ENCODE assay signal across 1 cellular context in the genomic region with DNA sequence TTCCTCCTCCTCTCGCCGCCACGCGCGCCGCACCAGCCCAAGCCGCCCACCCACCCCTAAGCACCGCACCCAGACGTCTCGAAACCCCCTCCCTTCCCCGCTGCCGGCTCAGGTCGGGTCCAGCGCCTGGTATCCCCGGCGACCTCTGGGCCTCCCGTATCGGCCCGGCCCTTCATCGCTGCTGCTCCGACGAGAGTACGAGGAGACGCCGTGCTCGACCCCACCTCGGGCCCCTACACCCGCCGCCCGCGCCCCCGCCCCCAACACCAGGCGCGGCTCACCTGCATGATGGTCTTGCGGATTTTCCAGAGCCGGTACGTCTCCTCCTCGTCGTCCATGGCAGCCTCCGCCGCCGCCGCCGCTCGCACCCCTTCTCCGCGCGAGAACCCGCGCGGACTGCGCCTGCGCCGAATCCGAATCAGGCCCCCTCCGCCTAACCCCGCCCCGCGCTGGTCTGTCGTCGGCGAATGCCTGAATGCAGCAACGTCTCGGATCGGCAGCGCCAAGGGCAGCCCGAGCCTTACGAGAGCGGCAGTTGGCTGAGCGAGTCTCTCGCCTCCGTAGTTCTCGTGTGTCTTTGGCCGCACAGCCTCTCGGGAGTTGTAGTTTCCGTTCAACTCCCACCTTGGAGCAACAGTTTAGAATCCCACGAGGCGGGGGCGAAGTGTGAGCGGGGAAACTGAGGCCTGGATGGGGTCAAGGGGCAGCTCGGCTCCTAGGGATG.
TF ChIP-seq lines count a peak whose summit lies in the region.

POLR2E (minus strand) TSS at position 398 of the 724 bp plus-strand sequence; CDS start at position 338, 60 bp downstream.

TF ChIP-seq in WTC11, 78 proteins besides CTCF, POLR2A, EP300 and RAD21 (continued from another document):
- TF ChIP-seq, protein P1, sequence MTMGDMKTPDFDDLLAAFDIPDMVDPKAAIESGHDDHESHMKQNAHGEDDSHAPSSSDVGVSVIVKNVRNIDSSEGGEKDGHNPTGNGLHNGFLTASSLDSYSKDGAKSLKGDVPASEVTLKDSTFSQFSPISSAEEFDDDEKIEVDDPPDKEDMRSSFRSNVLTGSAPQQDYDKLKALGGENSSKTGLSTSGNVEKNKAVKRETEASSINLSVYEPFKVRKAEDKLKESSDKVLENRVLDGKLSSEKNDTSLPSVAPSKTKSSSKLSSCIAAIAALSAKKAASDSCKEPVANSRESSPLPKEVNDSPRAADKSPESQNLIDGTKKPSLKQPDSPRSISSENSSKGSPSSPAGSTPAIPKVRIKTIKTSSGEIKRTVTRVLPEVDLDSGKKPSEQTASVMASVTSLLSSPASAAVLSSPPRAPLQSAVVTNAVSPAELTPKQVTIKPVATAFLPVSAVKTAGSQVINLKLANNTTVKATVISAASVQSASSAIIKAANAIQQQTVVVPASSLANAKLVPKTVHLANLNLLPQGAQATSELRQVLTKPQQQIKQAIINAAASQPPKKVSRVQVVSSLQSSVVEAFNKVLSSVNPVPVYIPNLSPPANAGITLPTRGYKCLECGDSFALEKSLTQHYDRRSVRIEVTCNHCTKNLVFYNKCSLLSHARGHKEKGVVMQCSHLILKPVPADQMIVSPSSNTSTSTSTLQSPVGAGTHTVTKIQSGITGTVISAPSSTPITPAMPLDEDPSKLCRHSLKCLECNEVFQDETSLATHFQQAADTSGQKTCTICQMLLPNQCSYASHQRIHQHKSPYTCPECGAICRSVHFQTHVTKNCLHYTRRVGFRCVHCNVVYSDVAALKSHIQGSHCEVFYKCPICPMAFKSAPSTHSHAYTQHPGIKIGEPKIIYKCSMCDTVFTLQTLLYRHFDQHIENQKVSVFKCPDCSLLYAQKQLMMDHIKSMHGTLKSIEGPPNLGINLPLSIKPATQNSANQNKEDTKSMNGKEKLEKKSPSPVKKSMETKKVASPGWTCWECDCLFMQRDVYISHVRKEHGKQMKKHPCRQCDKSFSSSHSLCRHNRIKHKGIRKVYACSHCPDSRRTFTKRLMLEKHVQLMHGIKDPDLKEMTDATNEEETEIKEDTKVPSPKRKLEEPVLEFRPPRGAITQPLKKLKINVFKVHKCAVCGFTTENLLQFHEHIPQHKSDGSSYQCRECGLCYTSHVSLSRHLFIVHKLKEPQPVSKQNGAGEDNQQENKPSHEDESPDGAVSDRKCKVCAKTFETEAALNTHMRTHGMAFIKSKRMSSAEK (CRISPR knock-in tag; IDR thresholded peaks at IDR 0.05; ENCODE audit: borderline replicate concordance), result no peak
- TF ChIP-seq, protein P2, sequence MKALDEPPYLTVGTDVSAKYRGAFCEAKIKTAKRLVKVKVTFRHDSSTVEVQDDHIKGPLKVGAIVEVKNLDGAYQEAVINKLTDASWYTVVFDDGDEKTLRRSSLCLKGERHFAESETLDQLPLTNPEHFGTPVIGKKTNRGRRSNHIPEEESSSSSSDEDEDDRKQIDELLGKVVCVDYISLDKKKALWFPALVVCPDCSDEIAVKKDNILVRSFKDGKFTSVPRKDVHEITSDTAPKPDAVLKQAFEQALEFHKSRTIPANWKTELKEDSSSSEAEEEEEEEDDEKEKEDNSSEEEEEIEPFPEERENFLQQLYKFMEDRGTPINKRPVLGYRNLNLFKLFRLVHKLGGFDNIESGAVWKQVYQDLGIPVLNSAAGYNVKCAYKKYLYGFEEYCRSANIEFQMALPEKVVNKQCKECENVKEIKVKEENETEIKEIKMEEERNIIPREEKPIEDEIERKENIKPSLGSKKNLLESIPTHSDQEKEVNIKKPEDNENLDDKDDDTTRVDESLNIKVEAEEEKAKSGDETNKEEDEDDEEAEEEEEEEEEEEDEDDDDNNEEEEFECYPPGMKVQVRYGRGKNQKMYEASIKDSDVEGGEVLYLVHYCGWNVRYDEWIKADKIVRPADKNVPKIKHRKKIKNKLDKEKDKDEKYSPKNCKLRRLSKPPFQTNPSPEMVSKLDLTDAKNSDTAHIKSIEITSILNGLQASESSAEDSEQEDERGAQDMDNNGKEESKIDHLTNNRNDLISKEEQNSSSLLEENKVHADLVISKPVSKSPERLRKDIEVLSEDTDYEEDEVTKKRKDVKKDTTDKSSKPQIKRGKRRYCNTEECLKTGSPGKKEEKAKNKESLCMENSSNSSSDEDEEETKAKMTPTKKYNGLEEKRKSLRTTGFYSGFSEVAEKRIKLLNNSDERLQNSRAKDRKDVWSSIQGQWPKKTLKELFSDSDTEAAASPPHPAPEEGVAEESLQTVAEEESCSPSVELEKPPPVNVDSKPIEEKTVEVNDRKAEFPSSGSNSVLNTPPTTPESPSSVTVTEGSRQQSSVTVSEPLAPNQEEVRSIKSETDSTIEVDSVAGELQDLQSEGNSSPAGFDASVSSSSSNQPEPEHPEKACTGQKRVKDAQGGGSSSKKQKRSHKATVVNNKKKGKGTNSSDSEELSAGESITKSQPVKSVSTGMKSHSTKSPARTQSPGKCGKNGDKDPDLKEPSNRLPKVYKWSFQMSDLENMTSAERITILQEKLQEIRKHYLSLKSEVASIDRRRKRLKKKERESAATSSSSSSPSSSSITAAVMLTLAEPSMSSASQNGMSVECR (CRISPR knock-in tag; IDR thresholded peaks at IDR 0.05; ENCODE audit: borderline replicate concordance), result peak; percentile 38; the same call in 1 of the 2 replicates
- TF ChIP-seq SP1 (CRISPR knock-in tag; conservative IDR thresholded peaks at IDR 0.05) (peak; percentile 87), GABPB1 (CRISPR knock-in tag; IDR thresholded peaks at IDR 0.05) (peak; percentile 60), ZNF317 (CRISPR knock-in tag; IDR thresholded peaks at IDR 0.05; ENCODE audit: borderline replicate concordance, low read depth) (no peak)
- TF ChIP-seq, protein P3, sequence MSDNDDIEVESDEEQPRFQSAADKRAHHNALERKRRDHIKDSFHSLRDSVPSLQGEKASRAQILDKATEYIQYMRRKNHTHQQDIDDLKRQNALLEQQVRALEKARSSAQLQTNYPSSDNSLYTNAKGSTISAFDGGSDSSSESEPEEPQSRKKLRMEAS (CRISPR knock-in tag; IDR thresholded peaks at IDR 0.05), result peak; percentile 74
